26 cellular contexts compared by ENCODE assay signal in the genomic region with DNA sequence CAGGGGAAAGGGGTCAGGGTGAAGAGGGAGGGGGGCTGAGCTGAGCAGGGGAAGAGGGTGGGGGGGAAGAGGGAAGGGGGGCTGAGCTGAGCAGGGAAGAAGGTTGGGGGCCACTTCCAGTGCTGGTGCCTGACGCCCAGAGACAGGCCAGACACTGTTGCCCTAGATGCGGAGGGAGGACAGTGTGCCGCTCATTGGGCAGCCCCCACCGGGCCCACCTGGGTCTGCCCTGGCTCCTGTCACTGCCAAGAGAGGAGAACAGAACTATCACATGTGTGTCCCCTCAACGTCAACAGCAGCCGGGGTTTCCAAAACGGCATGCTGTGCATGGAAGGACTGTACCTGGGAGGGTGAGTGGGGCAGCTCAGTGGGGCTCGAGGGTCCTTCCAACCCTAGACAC.
DNase-seq lines count a peak whose midpoint lies in the region; ATAC-seq, FAIRE-seq and TF ChIP-seq lines count a peak whose summit lies in the region.
"Had no signal": no experiment of that assay in that cellular context is flagged by ENCODE, and none has a peak within 500 bp of the region (broad histone marks: within the 10 kb centered on the region; RNA-seq: fewer than 3 reads in every experiment).

No MANE protein-coding gene starts in this region.

- no peak overlapping the region for H3K27ac ChIP-seq in neuronal stem cell (replicated peaks; ENCODE audit: low read length)
- H3K27ac ChIP-seq in caudate nucleus (ENCODE audit: low read depth, low read length): no peak overlapping the region
- H3K27ac ChIP-seq: BLaER1 had no signal

- no peak overlapping the region for H2BK15ac ChIP-seq in neuronal stem cell (ENCODE audit: low read length)

- DNase-seq in HTR-8/SVneo (ENCODE audit: insufficient read length, low spot score) (no peak), chondrocyte (ENCODE audit: low spot score) (peak; percentile 65), neuronal stem cell (ENCODE audit: low spot score) (no peak), caudate nucleus (lab: John Stamatoyannopoulos, UW) (no peak)
- DNase-seq: 8988T; ACHN; BE2C; C1 segment of cervical spinal cord; CD4-positive, alpha-beta memory T cell; CD4-positive, CD25-positive, alpha-beta regulatory T cell; CD8-positive, alpha-beta memory T cell; COR-L47; DMS 273 treated with DMSO at 0.1 percent for 48 hours; DMS153; DMS53; DMS79; DND-41; EL; GDM1 had no signal

- H3K4me3 ChIP-seq in neuronal stem cell (ENCODE audit: low read length in 2 of 2): no peak overlapping the region
- H3K4me3 ChIP-seq: BLaER1, GM12878 had no signal

- H3K27me3 Mint-ChIP-seq in chondrocyte (ENCODE audit: low read depth): no peaks in the 10 kb centered on the region
- H3K27me3 Mint-ChIP-seq: CD4-positive, CD25-positive, alpha-beta regulatory T cell had no signal

- H3K4ac ChIP-seq in neuronal stem cell (ENCODE audit: low read length): no peak overlapping the region

- H2BK120ac ChIP-seq in neuronal stem cell (ENCODE audit: low read depth, low read length): no peak overlapping the region

- no peak overlapping the region for H3K14ac ChIP-seq in neuronal stem cell (ENCODE audit: low read length)

- no peak overlapping the region for H3K27ac Mint-ChIP-seq in chondrocyte (ENCODE audit: unreplicated experiment)
- H3K27ac Mint-ChIP-seq: CD4-positive, CD25-positive, alpha-beta regulatory T cell; CD8-positive, alpha-beta memory T cell had no signal

- no peak overlapping the region for H2BK5ac ChIP-seq in neuronal stem cell (ENCODE audit: low read length)

- no peaks in the 10 kb centered on the region for H3K27me3 ChIP-seq in neuronal stem cell (ENCODE audit: control insufficient read depth in 3 of 3, insufficient read depth in 3 of 3, low read depth in 1 of 3, low read length in 3 of 3)
- H3K27me3 ChIP-seq: BE2C, BLaER1 had no signal

- no CpG with 5 or more reads among the region's 8 CpGs for WGBS in neuronal stem cell (ENCODE audit: extremely low coverage in 2 of 2, insufficient read length in 2 of 2, insufficient replicate concordance in 1 of 2), 2 donors

- H3K23ac ChIP-seq in neuronal stem cell (ENCODE audit: low read depth, low read length, poor library complexity): no peak overlapping the region

- H3K4me1 Mint-ChIP-seq in chondrocyte (ENCODE audit: low read depth): peaks cover 10% of the 10 kb centered on the region
- H3K4me1 Mint-ChIP-seq: CD14-positive monocyte; CD4-positive, alpha-beta memory T cell; CD4-positive, CD25-positive, alpha-beta regulatory T cell; CD8-positive, alpha-beta memory T cell had no signal

- FAIRE-seq in HTR-8/SVneo (lab: Jason Lieb, UNC): peak; percentile 23
- FAIRE-seq: A204.1, GM12878, GM12892, GM18507 had no signal

- no peak overlapping the region for H4K8ac ChIP-seq in neuronal stem cell (ENCODE audit: low read depth, low read length)

- no peak overlapping the region for H3K4me3 Mint-ChIP-seq in chondrocyte (ENCODE audit: unreplicated experiment)
- H3K4me3 Mint-ChIP-seq: CD14-positive monocyte; CD4-positive, alpha-beta memory T cell; CD4-positive, CD25-positive, alpha-beta regulatory T cell; CD8-positive, alpha-beta memory T cell had no signal

- H2AFZ ChIP-seq in neuronal stem cell (ENCODE audit: low read length): no peak overlapping the region

- peaks cover 27% of the 10 kb centered on the region for H3K9me3 Mint-ChIP-seq in chondrocyte (ENCODE audit: low read depth)

- no peak overlapping the region for H3K9ac ChIP-seq in neuronal stem cell (ENCODE audit: low read depth, low read length, poor library complexity)
- H3K9ac ChIP-seq: BLaER1 had no signal

- peak overlapping the region; percentile 76 for H2AK5ac ChIP-seq in neuronal stem cell (ENCODE audit: low read depth, low read length)

- no peaks in the 10 kb centered on the region for H3K36me3 ChIP-seq in neuronal stem cell (replicated peaks in 1 of 2; ENCODE audit: control insufficient read depth in 2 of 2, insufficient read depth in 2 of 2, low read length in 2 of 2)
- H3K36me3 ChIP-seq: BE2C had no signal

- peak overlapping the region; percentile 25 for H3K18ac ChIP-seq in neuronal stem cell (ENCODE audit: low read length)

- peaks cover 5 to 10% of the 10 kb centered on the region in 2 donors for H3K4me1 ChIP-seq in neuronal stem cell (ENCODE audit: control insufficient read depth in 2 of 2, insufficient read depth in 1 of 2, low read depth in 1 of 2, low read length in 2 of 2)
- H3K4me1 ChIP-seq: BE2C had no signal

- H4K91ac ChIP-seq in neuronal stem cell (ENCODE audit: low read depth, low read length, poor library complexity): no peak overlapping the region

- no peak overlapping the region for H2BK12ac ChIP-seq in neuronal stem cell (ENCODE audit: low read length)

- peaks cover 3% of the 10 kb centered on the region for H3K36me3 Mint-ChIP-seq in chondrocyte (ENCODE audit: low read depth)
- H3K36me3 Mint-ChIP-seq: CD14-positive monocyte; CD8-positive, alpha-beta memory T cell had no signal

- H3K9me3 ChIP-seq in neuronal stem cell (replicated peaks in 1 of 2; ENCODE audit: control insufficient read depth in 2 of 2, insufficient read depth in 1 of 2, low read depth in 1 of 2, low read length in 2 of 2): peaks cover 28 to 42% of the 10 kb centered on the region in 2 donors
- H3K9me3 ChIP-seq: BE2C had no signal

- ATAC-seq in GM18873 (IDR thresholded peaks at IDR 0.05; ENCODE audit: low FRiP score, unreplicated experiment): no peak
- ATAC-seq: GM12878 had no signal

- TF ChIP-seq CTCF in chondrocyte (IDR thresholded peaks at IDR 0.05): no peak

- no peak overlapping the region for H3K4me2 ChIP-seq in neuronal stem cell (ENCODE audit: insufficient read depth, low read length, poor library complexity, severe bottlenecking)
- H3K4me2 ChIP-seq: BLaER1 had no signal

- no peaks in the 10 kb centered on the region for H3K79me1 ChIP-seq in neuronal stem cell (ENCODE audit: low read depth, low read length)
